28 cellular contexts compared by ENCODE assay signal in genomic region chr3:38916706-38917105, GRCh38.
DNase-seq lines count a peak whose midpoint lies in the region; ATAC-seq, FAIRE-seq and TF ChIP-seq lines count a peak whose summit lies in the region.
"Had no signal": no experiment of that assay in that cellular context is flagged by ENCODE, and none has a peak within 500 bp of the region (broad histone marks: within the 10 kb centered on the region; RNA-seq: fewer than 3 reads in every experiment).

No MANE protein-coding gene starts in this region.

- POLR2A ChIA-PET in GM10248 (lab: Yijun Ruan, JAX), result no interaction called here

- no peaks in the 10 kb centered on the region for H3K36me3 ChIP-seq in SJCRH30
- H3K36me3 ChIP-seq: lower lobe of right lung, uterus had no signal

- peak; percentile 54 for DNase-seq in GM04503 (ENCODE audit: low read depth)
- DNase-seq in SJCRH30, result peak; percentile 21 to 26
- peak; percentile 5 for DNase-seq in fibroblast of villous mesenchyme (ENCODE audit: low read depth)
- DNase-seq in urothelium cell line (ENCODE audit: low spot score), result peak; percentile 79
- no peak for DNase-seq in coronary artery (ENCODE audit: low spot score)
- no peak for DNase-seq in GM10248 (ENCODE audit: extremely low spot score)
- DNase-seq: activated CD4-positive, alpha-beta memory T cell treated with anti-CD3 and anti-CD28 coated beads, Interleukin-2, amount 10 ng/mL, durations not matched to agents 7 days and 5 days; activated CD4-positive, CD25-positive, alpha-beta regulatory T cell; activated gamma-delta T cell; caudate nucleus; DND-41; dorsolateral prefrontal cortex; foreskin melanocyte; islet precursor cell; lower lobe of right lung; NCI-H1436 treated with DMSO at 0.1 percent for 48 hours; NCI-H524 treated with DMSO at 0.1 percent for 48 hours; stimulated activated CD4-positive, alpha-beta T cell treated with anti-CD3 and anti-CD28 coated beads, Interleukin-2, amount 100 ng/mL, for 48 hours; stimulated activated naive B cell treated with anti-CD40 and anti-IgM and Interleukin-4, amounts not matched to agents 10 μg/mL and 1 μg/mL and 100 μg/mL, for 72 hours; T-helper 9 cell; uterus had no signal

- FAIRE-seq in urothelium cell line (lab: Jason Lieb, UNC), result peak; percentile 79
- FAIRE-seq: endothelial cell of umbilical vein, H1 had no signal

- H3K9me3 ChIP-seq in SJCRH30 (replicated peaks), result no peaks in the 10 kb centered on the region
- H3K9me3 ChIP-seq: lower lobe of right lung, uterus had no signal

- CTCF ChIA-PET in GM10248 (lab: Yijun Ruan, JAX), result no interaction called here

- no peak for ATAC-seq in GM21723 (IDR thresholded peaks at IDR 0.05; ENCODE audit: unreplicated experiment)
- ATAC-seq: lower lobe of right lung; SK-N-SH treated with all-trans-retinoic acid at 6 μM for 48 hours; stimulated activated naive B cell treated with anti-CD40 and anti-IgM and Interleukin-4, amounts not matched to agents 10 μg/mL and 1 μg/mL and 100 μg/mL, for 72 hours had no signal

- H3K4me1 ChIP-seq in SJCRH30, result no peaks in the 10 kb centered on the region
- H3K4me1 ChIP-seq: lower lobe of right lung, uterus had no signal

- H3K4me3 ChIP-seq in SJCRH30 (no peak overlapping the region), fibroblast of villous mesenchyme (ENCODE audit: low read depth, low read length) (no peak overlapping the region), coronary artery (no peak overlapping the region)
- H3K4me3 ChIP-seq: dorsolateral prefrontal cortex, hepatocyte, lower lobe of right lung, uterus had no signal

- peak overlapping the region; percentile 51 for H3K27ac ChIP-seq in SJCRH30
- no peak overlapping the region for H3K27ac ChIP-seq in coronary artery
- H3K27ac ChIP-seq: dorsolateral prefrontal cortex, hepatocyte, HL-60, lower lobe of right lung, RWPE1, uterus had no signal

- no peak for TF ChIP-seq CTCF in fibroblast of villous mesenchyme (IDR thresholded peaks at IDR 0.05; ENCODE audit: insufficient read depth, low read depth, low read length)
- TF ChIP-seq CTCF in coronary artery (IDR thresholded peaks at IDR 0.05), result no peak
- TF ChIP-seq CTCF in GM10248 (IDR thresholded peaks at IDR 0.05; ENCODE audit: control extremely low read depth, extremely low read depth, low read depth, missing control alignments), result no peak

- H3K27me3 ChIP-seq in SJCRH30, result no peaks in the 10 kb centered on the region
- H3K27me3 ChIP-seq: dorsolateral prefrontal cortex, hepatocyte, uterus had no signal

Comparison
In these comparisons a context has a peak if more than half of its experiments do, and no peak if none do; other contexts are left out.
1. DNase-seq: peak in GM04503 (single experiment), SJCRH30 (2 of 2), fibroblast of villous mesenchyme (single experiment) and urothelium cell line (single experiment); none in coronary artery (single experiment) and GM10248 (single experiment).